ENCODE assay signal across 13 cellular contexts in genomic region chr9:109893222-109893621, GRCh38.
DNase-seq lines count a peak whose midpoint lies in the region; ATAC-seq and TF ChIP-seq lines count a peak whose summit lies in the region.
"Had no signal": no experiment of that assay in that cellular context is flagged by ENCODE, and none has a peak within 500 bp of the region (broad histone marks: within the 10 kb centered on the region; RNA-seq: fewer than 3 reads in every experiment).

No MANE protein-coding gene starts in this region.

- H2AK5ac ChIP-seq in neuronal stem cell (ENCODE audit: low read depth, low read length), result no peak overlapping the region

- dilution Hi-C loops in mammary epithelial cell (cut with HindIII; ENCODE audit: low sequenced_read_pairs), result no loop called here

- H3K4me3 ChIP-seq in KMS-11 (IDR thresholded peaks at IDR 0.05; ENCODE audit: insufficient read depth, low read depth, low read length) (no peak overlapping the region), neuronal stem cell (ENCODE audit: low read length in 2 of 2) (no peak overlapping the region), mammary epithelial cell (replicated peaks in 1 of 3; ENCODE audit: insufficient read depth in 1 of 3, low read depth in 2 of 3, low read length in 3 of 3) (no peak overlapping the region)

- peaks cover 2% of the 10 kb centered on the region for H3K9me3 Mint-ChIP-seq in activated naive CD4-positive, alpha-beta T cell treated with anti-CD3 and anti-CD28 coated beads for 36 hours

- H2BK15ac ChIP-seq in neuronal stem cell (ENCODE audit: low read length), result no peak overlapping the region

- no peak for DNase-seq in activated naive CD4-positive, alpha-beta T cell treated with anti-CD3 and anti-CD28 coated beads for 36 hours
- no peak for DNase-seq in activated naive CD4-positive, alpha-beta T cell treated with anti-CD3 and anti-CD28 coated beads, Interleukin-2, amount 50 U/mL, for 16 hours
- DNase-seq in neuronal stem cell (ENCODE audit: low spot score), result no peak
- DNase-seq in mammary epithelial cell, result no peak
- no peak for DNase-seq in A172 (ENCODE audit: low spot score)
- DNase-seq in GM19240 (ENCODE audit: insufficient read length, low spot score), result no peak
- DNase-seq: activated CD8-positive, alpha-beta memory T cell treated with anti-CD3 and anti-CD28 coated beads, Interleukin-2, amount 10 ng/mL, durations not matched to agents 7 days and 5 days; NCI-H1417 treated with DMSO at 0.1 percent for 48 hours; NCI-H510A; stimulated activated CD4-positive, alpha-beta T cell treated with anti-CD3 and anti-CD28 coated beads, Interleukin-4, amount 100 ng/mL, for 1 hour; stimulated activated naive CD4-positive, alpha-beta T cell had no signal

- no peak overlapping the region for H4K91ac ChIP-seq in neuronal stem cell (ENCODE audit: low read depth, low read length, poor library complexity)

- H3K9ac ChIP-seq in KMS-11 (no peak overlapping the region), neuronal stem cell (ENCODE audit: low read depth, low read length, poor library complexity) (no peak overlapping the region), mammary epithelial cell (ENCODE audit: insufficient read depth, low read length) (no peak overlapping the region)

- in situ Hi-C loops in mammary epithelial cell (cut with MboI; ENCODE audit: low sequenced_read_pairs in 2 of 2), result no loop called here

- no peaks in the 10 kb centered on the region for H3K79me1 ChIP-seq in neuronal stem cell (ENCODE audit: low read depth, low read length)

- no peak overlapping the region for H3K4ac ChIP-seq in neuronal stem cell (ENCODE audit: low read length)

- H3K14ac ChIP-seq in neuronal stem cell (ENCODE audit: low read length), result no peak overlapping the region

- H3K4me1 ChIP-seq in KMS-11 (ENCODE audit: low read depth, poor library complexity, severe bottlenecking) (no peaks in the 10 kb centered on the region), neuronal stem cell (ENCODE audit: control insufficient read depth in 2 of 2, insufficient read depth in 1 of 2, low read depth in 1 of 2, low read length in 2 of 2) (peaks cover 2 to 15% of the 10 kb centered on the region in 2 donors), mammary epithelial cell (ENCODE audit: insufficient read depth, low read length) (peaks cover 20% of the 10 kb centered on the region)

- peak; percentile 50 for ATAC-seq in HG02798 (IDR thresholded peaks at IDR 0.05; ENCODE audit: poor library complexity, unreplicated experiment)
- ATAC-seq: activated CD8-positive, alpha-beta memory T cell treated with anti-CD3 and anti-CD28 coated beads, Interleukin-2, amount 10 ng/mL, durations not matched to agents 7 days and 5 days had no signal

- peak overlapping the region; percentile 78 for H3K27ac Mint-ChIP-seq in activated naive CD4-positive, alpha-beta T cell treated with anti-CD3 and anti-CD28 coated beads for 36 hours
- H3K27ac Mint-ChIP-seq: activated CD8-positive, alpha-beta memory T cell treated with anti-CD3 and anti-CD28 coated beads, Interleukin-2, amount 10 ng/mL, durations not matched to agents 7 days and 5 days had no signal

- no peaks in the 10 kb centered on the region for H3K9me3 ChIP-seq in neuronal stem cell (replicated peaks in 1 of 2; ENCODE audit: control insufficient read depth in 2 of 2, insufficient read depth in 1 of 2, low read depth in 1 of 2, low read length in 2 of 2)
- H3K9me3 ChIP-seq in mammary epithelial cell (replicated peaks; ENCODE audit: insufficient read depth, low read length), result no peaks in the 10 kb centered on the region

- no TSS peak for BruUV-seq in mammary epithelial cell (replicated peaks; lab: Mats Ljungman, UMichigan)

- H3K36me3 Mint-ChIP-seq in activated naive CD4-positive, alpha-beta T cell treated with anti-CD3 and anti-CD28 coated beads for 36 hours (ENCODE audit: low read depth), result peaks cover 2% of the 10 kb centered on the region
- H3K36me3 Mint-ChIP-seq: activated CD8-positive, alpha-beta memory T cell treated with anti-CD3 and anti-CD28 coated beads, Interleukin-2, amount 10 ng/mL, durations not matched to agents 7 days and 5 days had no signal

- H3K36me3 ChIP-seq in KMS-11 (ENCODE audit: insufficient read depth) (no peaks in the 10 kb centered on the region), neuronal stem cell (replicated peaks in 1 of 2; ENCODE audit: control insufficient read depth in 2 of 2, insufficient read depth in 2 of 2, low read length in 2 of 2) (no peaks in the 10 kb centered on the region), mammary epithelial cell (ENCODE audit: insufficient read depth, low read length) (no peaks in the 10 kb centered on the region)

- H3K4me1 Mint-ChIP-seq in activated naive CD4-positive, alpha-beta T cell treated with anti-CD3 and anti-CD28 coated beads for 36 hours (ENCODE audit: low read depth), result peaks cover 52% of the 10 kb centered on the region

- no peak overlapping the region for H3K4me3 Mint-ChIP-seq in activated naive CD4-positive, alpha-beta T cell treated with anti-CD3 and anti-CD28 coated beads for 36 hours
- H3K4me3 Mint-ChIP-seq: activated CD8-positive, alpha-beta memory T cell treated with anti-CD3 and anti-CD28 coated beads, Interleukin-2, amount 10 ng/mL, durations not matched to agents 7 days and 5 days had no signal

- H4K8ac ChIP-seq in neuronal stem cell (ENCODE audit: low read depth, low read length), result no peak overlapping the region

- no peaks in the 10 kb centered on the region for H3K27me3 Mint-ChIP-seq in activated naive CD4-positive, alpha-beta T cell treated with anti-CD3 and anti-CD28 coated beads for 36 hours (ENCODE audit: low read depth)

- H2BK5ac ChIP-seq in neuronal stem cell (ENCODE audit: low read length), result no peak overlapping the region

- H2AFZ ChIP-seq in KMS-11 (ENCODE audit: low read depth), result peak overlapping the region; percentile 4
- no peak overlapping the region for H2AFZ ChIP-seq in neuronal stem cell (ENCODE audit: low read length)
- no peak overlapping the region for H2AFZ ChIP-seq in mammary epithelial cell (ENCODE audit: low read depth, low read length)

- no peak overlapping the region for H2BK120ac ChIP-seq in neuronal stem cell (ENCODE audit: low read depth, low read length)

- no peak overlapping the region for H2BK12ac ChIP-seq in neuronal stem cell (ENCODE audit: low read length)

- no peak overlapping the region for H3K4me2 ChIP-seq in KMS-11
- H3K4me2 ChIP-seq in neuronal stem cell (ENCODE audit: insufficient read depth, low read length, poor library complexity, severe bottlenecking), result no peak overlapping the region
- H3K4me2 ChIP-seq in mammary epithelial cell (ENCODE audit: insufficient read depth, low read depth, low read length), result no peak overlapping the region

- CTCF ChIA-PET in activated naive CD4-positive, alpha-beta T cell treated with anti-CD3 and anti-CD28 coated beads for 36 hours (lab: Charles Lee), result interaction anchor here (1.2 to 2.8 kb wide), 3 partner anchors 10 to 251 kb away, joined by 3 to 8 read pairs (median 7); no protein-coding TSS in a partner anchor
- CTCF ChIA-PET in mammary epithelial cell (lab: Charles Lee; ENCODE audit: low non-redundant PET), result interaction anchor here (0.6 kb wide), 1 partner anchor 202 kb away, joined by 5 read pairs; no protein-coding TSS in a partner anchor

- H3K27ac ChIP-seq in KMS-11 (no peak overlapping the region), neuronal stem cell (replicated peaks; ENCODE audit: low read length) (no peak overlapping the region), mammary epithelial cell (ENCODE audit: insufficient read depth, low read depth, low read length) (no peak overlapping the region)

- no peak for TF ChIP-seq CTCF in KMS-11 (conservative IDR thresholded peaks at IDR 0.05; ENCODE audit: low read depth, low read length)
- no peak for TF ChIP-seq CTCF in mammary epithelial cell (conservative IDR thresholded peaks at IDR 0.05 in 1 of 2, IDR thresholded peaks at IDR 0.05 in 1 of 2; ENCODE audit: extremely low read depth in 1 of 2, insufficient read depth in 1 of 2, low read depth in 1 of 2, low read length in 2 of 2)

- no peaks in the 10 kb centered on the region for H3K27me3 ChIP-seq in KMS-11 (ENCODE audit: insufficient read depth, low read depth)
- H3K27me3 ChIP-seq in neuronal stem cell (ENCODE audit: control insufficient read depth in 3 of 3, insufficient read depth in 3 of 3, low read depth in 1 of 3, low read length in 3 of 3), result no peaks in the 10 kb centered on the region
- no peaks in the 10 kb centered on the region for H3K27me3 ChIP-seq in mammary epithelial cell (ENCODE audit: insufficient read depth, low read length)

- no peak overlapping the region for H3K23ac ChIP-seq in neuronal stem cell (ENCODE audit: low read depth, low read length, poor library complexity)

- intact Hi-C loops in activated naive CD4-positive, alpha-beta T cell treated with anti-CD3 and anti-CD28 coated beads for 36 hours (cut with micrococcal nuclease), result no loop called here
- intact Hi-C loops in mammary epithelial cell (cut with micrococcal nuclease), result no loop called here

- H3K79me2 ChIP-seq in KMS-11 (ENCODE audit: insufficient read depth, low read depth) (no peaks in the 10 kb centered on the region), mammary epithelial cell (ENCODE audit: insufficient read depth, low read length) (peaks cover under 1% of the 10 kb centered on the region)

- WGBS in neuronal stem cell (ENCODE audit: extremely low coverage in 2 of 2, insufficient read length in 2 of 2, insufficient replicate concordance in 1 of 2), 2 donors, result no CpG with 5 or more reads among the region's 4 CpGs
- 98% methylated on average over 4 of the region's 4 CpGs for WGBS in mammary epithelial cell (ENCODE audit: low coverage, missing lambda C conversion rate)

- H4K20me1 ChIP-seq in KMS-11 (ENCODE audit: insufficient read depth), result no peaks in the 10 kb centered on the region
- H4K20me1 ChIP-seq in mammary epithelial cell (ENCODE audit: insufficient read depth, low read length), result no peaks in the 10 kb centered on the region

- H3K18ac ChIP-seq in neuronal stem cell (ENCODE audit: low read length), result peak overlapping the region; percentile 44
